8 cellular contexts compared by ENCODE assay signal in the genomic region with DNA sequence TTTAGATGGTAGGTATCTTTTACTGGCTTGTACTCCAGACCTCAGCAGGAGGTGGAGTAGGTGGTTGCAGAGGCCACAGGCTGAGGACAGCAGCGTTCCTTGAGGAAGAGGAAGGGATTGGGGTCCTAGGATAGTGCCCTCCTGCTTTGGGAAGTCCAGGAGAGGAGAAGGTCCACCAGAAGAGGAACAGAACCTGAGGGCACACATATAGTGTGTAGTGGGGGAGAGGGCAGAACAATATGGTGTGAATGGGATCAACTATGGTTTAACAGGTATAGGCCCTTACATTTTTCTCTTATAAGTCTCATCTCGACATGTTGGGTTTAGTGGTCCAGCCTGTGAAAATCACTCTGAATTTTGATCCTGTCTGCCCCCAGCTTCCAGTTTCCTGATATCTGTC.
"Had no signal": no experiment of that assay in that cellular context is flagged by ENCODE, and none has a peak within 500 bp of the region (broad histone marks: within the 10 kb centered on the region; RNA-seq: fewer than 3 reads in every experiment).

No MANE protein-coding gene starts in this region.

- ATAC-seq: HepG2, K562 had no signal

- FAIRE-seq: HepG2, HTR-8/SVneo, K562 had no signal

- H3K4me2 ChIP-seq: KMS-11 had no signal

- DNase-seq: IMR-90, KBM-7, KG1 had no signal

- H3K9ac ChIP-seq: KMS-11 had no signal

- H3K27ac ChIP-seq: HL-60, KMS-11 had no signal

- H3K4me3 ChIP-seq: K562 had no signal
